Comparison of ENCODE assay signal across 13 cellular contexts in genomic region chr11:35049906-35050531, GRCh38.
DNase-seq lines count a peak whose midpoint lies in the region; ATAC-seq and TF ChIP-seq lines count a peak whose summit lies in the region.
"Had no signal": no experiment of that assay in that cellular context is flagged by ENCODE, and none has a peak within 500 bp of the region (broad histone marks: within the 10 kb centered on the region; RNA-seq: fewer than 3 reads in every experiment).

No MANE protein-coding gene starts in this region.

- no peaks in the 10 kb centered on the region for H3K9me2 ChIP-seq in GM23338 (ENCODE audit: insufficient read depth)

- H3K4me3 Mint-ChIP-seq in CD8-positive, alpha-beta T cell = peak overlapping the region; percentile 70
- no peak overlapping the region for H3K4me3 Mint-ChIP-seq in GM23338

- no peaks in the 10 kb centered on the region for H3K36me3 ChIP-seq in CD8-positive, alpha-beta T cell (ENCODE audit: insufficient read depth, low read length)
- H3K36me3 ChIP-seq in GM23338 (ENCODE audit: insufficient read depth) = no peaks in the 10 kb centered on the region

- no peaks in the 10 kb centered on the region for H3K36me3 Mint-ChIP-seq in CD8-positive, alpha-beta T cell
- no peaks in the 10 kb centered on the region for H3K36me3 Mint-ChIP-seq in GM23338 (ENCODE audit: low read depth)

- no peaks in the 10 kb centered on the region for H4K20me1 ChIP-seq in GM23338 (replicated peaks; ENCODE audit: insufficient read depth)

- H3K27ac Mint-ChIP-seq in CD8-positive, alpha-beta T cell = peak overlapping the region; percentile 87
- no peak overlapping the region for H3K27ac Mint-ChIP-seq in GM23338

- H3K27ac ChIP-seq in CD8-positive, alpha-beta T cell (ENCODE audit: low read depth, low read length) = no peak overlapping the region
- no peak overlapping the region for H3K27ac ChIP-seq in GM23338 (ENCODE audit: low read depth)

- POLR2A ChIA-PET in CD8-positive, alpha-beta T cell (lab: Charles Lee) = interaction anchor here (0.7 kb wide), 1 partner anchor 12 kb away, joined by 3 read pairs; no protein-coding TSS in a partner anchor

- no peaks in the 10 kb centered on the region for H3K9me3 ChIP-seq in CD8-positive, alpha-beta T cell (ENCODE audit: low read length)

- intact Hi-C loops in CD8-positive, alpha-beta T cell (cut with DNase I, micrococcal nuclease) = loop anchor here (1.0 to 5.0 kb wide), 3 partner anchors 17 to 38 kb away; no protein-coding TSS in a partner anchor

- DNase-seq in CD8-positive, alpha-beta T cell = no peak
- peak; percentile 37 for DNase-seq in MV-4-11 (lab: John Stamatoyannopoulos, UW)
- DNase-seq in fibroblast of peridontal ligament (ENCODE audit: extremely low read depth) = peak; percentile 50
- DNase-seq in GM23338 (ENCODE audit: low spot score) = no peak
- DNase-seq in GDM1 (lab: John Stamatoyannopoulos, UW) = no peak
- no peak for DNase-seq in NCI-H2227 (lab: John Stamatoyannopoulos, UW; ENCODE audit: unreplicated experiment)
- DNase-seq: Caco-2, mesendoderm, NCI-H2171, retina had no signal

- TF ChIP-seq CTCF in CD8-positive, alpha-beta T cell (IDR thresholded peaks at IDR 0.05) = no peak
- no peak for TF ChIP-seq CTCF in GM23338 (conservative IDR thresholded peaks at IDR 0.05; ENCODE audit: low read depth in 2 of 2)

- ATAC-seq in CD8-positive, alpha-beta T cell = no peak
- ATAC-seq in GM18868 (IDR thresholded peaks at IDR 0.05; ENCODE audit: unreplicated experiment) (peak; percentile 64), GM23338 (no peak), GM19463 (IDR thresholded peaks at IDR 0.05; ENCODE audit: unreplicated experiment) (no peak)
- ATAC-seq: HepG2 had no signal

- no peaks in the 10 kb centered on the region for H3K27me3 ChIP-seq in CD8-positive, alpha-beta T cell (ENCODE audit: insufficient read depth, low read length)
- H3K27me3 ChIP-seq in GM23338 (ENCODE audit: insufficient read depth) = no peaks in the 10 kb centered on the region

- CTCF ChIA-PET in CD8-positive, alpha-beta T cell (lab: Charles Lee) = interaction anchor here (0.7 kb wide), 1 partner anchor 50 kb away, joined by 3 read pairs; no protein-coding TSS in a partner anchor

- H3K27me3 Mint-ChIP-seq in CD8-positive, alpha-beta T cell (ENCODE audit: low read depth) = no peaks in the 10 kb centered on the region
- H3K27me3 Mint-ChIP-seq in GM23338 (ENCODE audit: insufficient read depth, low read depth, poor library complexity) = peaks cover under 1% of the 10 kb centered on the region

- H2AFZ ChIP-seq in GM23338 = no peak overlapping the region; the same call in 1 of the 2 replicates

- no peak overlapping the region for H3K4me2 ChIP-seq in GM23338

- H3K79me2 ChIP-seq in GM23338 (replicated peaks; ENCODE audit: insufficient read depth) = no peaks in the 10 kb centered on the region

- no peaks in the 10 kb centered on the region for H3F3A ChIP-seq in GM23338 (replicated peaks; ENCODE audit: low read depth)

- H3K4me3 ChIP-seq in CD8-positive, alpha-beta T cell (ENCODE audit: low read depth, low read length) = peak overlapping the region; percentile 8
- no peak overlapping the region for H3K4me3 ChIP-seq in GM23338

- H3K4me1 Mint-ChIP-seq in CD8-positive, alpha-beta T cell (ENCODE audit: low read depth) = peaks cover 69% of the 10 kb centered on the region
- no peaks in the 10 kb centered on the region for H3K4me1 Mint-ChIP-seq in GM23338

- H3K9me3 Mint-ChIP-seq in CD8-positive, alpha-beta T cell = no peaks in the 10 kb centered on the region
- H3K9me3 Mint-ChIP-seq in GM23338 = peaks cover 7% of the 10 kb centered on the region; the same call in 1 of the 3 replicates

- peaks cover 53% of the 10 kb centered on the region for H3K4me1 ChIP-seq in CD8-positive, alpha-beta T cell (ENCODE audit: insufficient read depth, low read length)
- no peaks in the 10 kb centered on the region for H3K4me1 ChIP-seq in GM23338 (ENCODE audit: insufficient read depth)

TF ChIP-seq in GM23338, 12 proteins besides CTCF, POLR2A, EP300 and RAD21:
- TF ChIP-seq ZNF462 (CRISPR knock-in tag; IDR thresholded peaks at IDR 0.05) (no peak), POLR2AphosphoS5 (IDR thresholded peaks at IDR 0.05; ENCODE audit: low read depth) (no peak), JUNB (IDR thresholded peaks at IDR 0.05; ENCODE audit: unreplicated experiment) (no peak), ETS1 (IDR thresholded peaks at IDR 0.05) (no peak), NANOG (IDR thresholded peaks at IDR 0.05; ENCODE audit: borderline replicate concordance) (no peak), CREB1 (CRISPR knock-in tag; IDR thresholded peaks at IDR 0.05; ENCODE audit: low read depth) (no peak), EZH2phosphoT487 (IDR thresholded peaks at IDR 0.05; ENCODE audit: unreplicated experiment) (no peak)

Comparison
In these comparisons a context has a peak if more than half of its experiments do, and no peak if none do; other contexts are left out.
1. DNase-seq: peak in MV-4-11 (single experiment) and fibroblast of peridontal ligament (single experiment); none in CD8-positive, alpha-beta T cell (0 of 7), GM23338 (single experiment), GDM1 (single experiment) and NCI-H2227 (single experiment).